ENCODE assay signal across 21 cellular contexts in genomic region chr21:30329203-30329868, GRCh38. TPM values are rescaled to one million over a fixed set of nuclear protein-coding genes. Genes with fewer than 3 reads are reported as not detected.
DNase-seq lines count a peak whose midpoint lies in the region; ATAC-seq and TF ChIP-seq lines count a peak whose summit lies in the region.
"Had no signal": no experiment of that assay in that cellular context is flagged by ENCODE, and none has a peak within 500 bp of the region (broad histone marks: within the 10 kb centered on the region; RNA-seq: fewer than 3 reads in every experiment).

No MANE protein-coding gene starts in this region.

- no peak overlapping the region for H2AFZ ChIP-seq in OCI-LY3 (ENCODE audit: low read depth, low read length)
- H2AFZ ChIP-seq: GM23248 had no signal

- H3K4me1 Mint-ChIP-seq in Caco-2 (ENCODE audit: low read depth, unreplicated experiment) = no peaks in the 10 kb centered on the region

- BruUV-seq in Caco-2 (replicated peaks; lab: Mats Ljungman, UMichigan) = no TSS peak

- CTCF ChIA-PET in Caco-2 (lab: Charles Lee) = no interaction called here

- POLR2A ChIA-PET in Caco-2 (lab: Charles Lee) = no interaction called here

- intact Hi-C loops in Caco-2 (cut with micrococcal nuclease; ENCODE audit: unreplicated experiment) = no loop called here

- no peak overlapping the region for H3K9ac ChIP-seq in OCI-LY3 (ENCODE audit: low read length)
- H3K9ac ChIP-seq: GM23248 had no signal

- H3K9me3 ChIP-seq in OCI-LY3 (ENCODE audit: insufficient read depth, low read length) (no peaks in the 10 kb centered on the region), Caco-2 (no peaks in the 10 kb centered on the region)
- H3K9me3 ChIP-seq: SJCRH30 had no signal

- peaks cover under 1% of the 10 kb centered on the region for H3K27me3 Mint-ChIP-seq in Caco-2 (ENCODE audit: insufficient read depth, unreplicated experiment)

- H3K27ac ChIP-seq in OCI-LY3 (ENCODE audit: low read length) (no peak overlapping the region), epithelial cell of prostate (peak overlapping the region; percentile 8)
- H3K27ac ChIP-seq: GM23248, HL-60, SJCRH30 had no signal

- H3K27ac Mint-ChIP-seq in Caco-2 (ENCODE audit: unreplicated experiment) = no peak overlapping the region
- H3K27ac Mint-ChIP-seq: CD8-positive, alpha-beta T cell had no signal

- H3K36me3 Mint-ChIP-seq in Caco-2 (ENCODE audit: insufficient read depth, unreplicated experiment) = no peaks in the 10 kb centered on the region
- H3K36me3 Mint-ChIP-seq: CD8-positive, alpha-beta T cell had no signal

- 0 out of 2 replicates have a peak overlapping the region, but pooled peaks have one; percentile 22 for H3K4me2 ChIP-seq in OCI-LY3 (ENCODE audit: low read length)

- H3K27me3 ChIP-seq in OCI-LY3 (ENCODE audit: low read depth, low read length) (no peaks in the 10 kb centered on the region), Caco-2 (replicated peaks; ENCODE audit: control insufficient read depth, insufficient read depth, low read length) (no peaks in the 10 kb centered on the region)
- H3K27me3 ChIP-seq: SJCRH30 had no signal

- no peak overlapping the region for H3K4me3 Mint-ChIP-seq in Caco-2 (ENCODE audit: unreplicated experiment)
- H3K4me3 Mint-ChIP-seq: CD8-positive, alpha-beta T cell had no signal

- DNase-seq in Daoy (ENCODE audit: low read depth) = peak; percentile 53
- DNase-seq in astrocyte of the cerebellum (ENCODE audit: low read depth) = peak; percentile 41
- no peak for DNase-seq in epithelial cell of prostate (ENCODE audit: low read depth, low spot score)
- no peak for DNase-seq in activated naive CD4-positive, alpha-beta T cell treated with Interleukin-2 at 50 U/mL for 16 hours
- DNase-seq in Caco-2 = no peak
- no peak for DNase-seq in islet precursor cell
- DNase-seq: CD8-positive, alpha-beta T cell; DMS79; GM23248; NCI-H1048; NCI-H1436 treated with DMSO at 0.1 percent for 48 hours; NCI-H2029 treated with DMSO at 0.1 percent for 48 hours; NCI-H510A; NCI-H774; SJCRH30 had no signal

- H3K36me3 ChIP-seq in OCI-LY3 (replicated peaks; ENCODE audit: low read depth, low read length) (no peaks in the 10 kb centered on the region), Caco-2 (ENCODE audit: control insufficient read depth, insufficient read depth, low read length) (no peaks in the 10 kb centered on the region)
- H3K36me3 ChIP-seq: SJCRH30 had no signal

- H3K9me3 Mint-ChIP-seq in Caco-2 (ENCODE audit: unreplicated experiment) = no peaks in the 10 kb centered on the region

- H3K4me1 ChIP-seq in OCI-LY3 (ENCODE audit: low read length) (peaks cover 5% of the 10 kb centered on the region; the same call in 1 of the 2 replicates), Caco-2 (no peaks in the 10 kb centered on the region)
- H3K4me1 ChIP-seq: SJCRH30 had no signal

- no peak overlapping the region for H3K4me3 ChIP-seq in OCI-LY3 (ENCODE audit: low read length)
- no peak overlapping the region for H3K4me3 ChIP-seq in astrocyte of the cerebellum (ENCODE audit: low read depth, low read length)
- H3K4me3 ChIP-seq in Caco-2 (ENCODE audit: low read depth, low read length) = no peak overlapping the region
- H3K4me3 ChIP-seq: GM23248, K562, SJCRH30 had no signal

- TF ChIP-seq CTCF in OCI-LY3 (IDR thresholded peaks at IDR 0.05; ENCODE audit: low read depth, low read length) (no peak), astrocyte of the cerebellum (IDR thresholded peaks at IDR 0.05; ENCODE audit: low read depth, low read length, missing control alignments) (no peak), Caco-2 (IDR thresholded peaks at IDR 0.05; ENCODE audit: insufficient read depth in 1 of 2, low read depth in 1 of 2, low read length in 1 of 2, severe bottlenecking in 1 of 2, unreplicated experiment in 1 of 2) (no peak)

- H3K79me2 ChIP-seq in OCI-LY3 (ENCODE audit: low read length) = no peaks in the 10 kb centered on the region

- in situ Hi-C loops in astrocyte of the cerebellum (cut with HindIII; ENCODE audit: low sequenced_read_pairs) = no loop called here

- ATAC-seq in HG03565 (IDR thresholded peaks at IDR 0.05; ENCODE audit: unreplicated experiment) = no peak
- ATAC-seq: CD8-positive, alpha-beta T cell; K562 had no signal

- H4K20me1 ChIP-seq in OCI-LY3 (ENCODE audit: insufficient read depth, low read length) = no peaks in the 10 kb centered on the region

RNA-seq across cellular contexts. Expression of gene KRTAP27-1, which starts 8.2 kb away (rescaled TPM):
- total RNA-seq in Daoy (2014; rRNA removed; shearing (Covaris generic)) = not detected in 2 replicates
- not detected in 2 replicates for total RNA-seq in Caco-2 (2022)
- total RNA-seq: A172; CD8-positive, alpha-beta T cell; G401; GM23248; K562; SJCRH30 had no signal

RNA-seq across cellular contexts. Expression of gene KRTAP26-1, which starts 9.2 kb away (rescaled TPM):
- total RNA-seq in Daoy (2014; rRNA removed; shearing (Covaris generic)) = not detected in 2 replicates
- not detected in 2 replicates for total RNA-seq in Caco-2 (2022)
- total RNA-seq: A172; CD8-positive, alpha-beta T cell; G401; GM23248; K562; SJCRH30 had no signal

RNA-seq across cellular contexts. Expression of gene KRTAP23-1, which starts 19.1 kb away (rescaled TPM):
- not detected in 2 replicates for total RNA-seq in Daoy (2014; rRNA removed; shearing (Covaris generic))
- total RNA-seq in Caco-2 (2022) = not detected in 2 replicates
- total RNA-seq: A172; CD8-positive, alpha-beta T cell; G401; GM23248; K562; SJCRH30 had no signal

RNA-seq across cellular contexts. Expression of gene KRTAP25-1, which starts 40.0 kb away (rescaled TPM):
- total RNA-seq in Daoy (2014; rRNA removed; shearing (Covaris generic)) = not detected in 2 replicates
- not detected in 2 replicates for total RNA-seq in Caco-2 (2022)
- total RNA-seq: A172; CD8-positive, alpha-beta T cell; G401; GM23248; K562; SJCRH30 had no signal

RNA-seq across cellular contexts. Expression of gene KRTAP13-2, which starts 42.7 kb away (rescaled TPM):
- not detected in 2 replicates for total RNA-seq in Daoy (2014; rRNA removed; shearing (Covaris generic))
- total RNA-seq in Caco-2 (2022) = not detected in 2 replicates
- total RNA-seq: A172; CD8-positive, alpha-beta T cell; G401; GM23248; K562; SJCRH30 had no signal

Comparison
In these comparisons a context has a peak if more than half of its experiments do, and no peak if none do; other contexts are left out.
1. DNase-seq: peak in Daoy (single experiment) and astrocyte of the cerebellum (single experiment); none in epithelial cell of prostate (single experiment), activated naive CD4-positive, alpha-beta T cell treated with Interleukin-2 at 50 U/mL for 16 hours (single experiment), Caco-2 (0 of 2) and islet precursor cell (single experiment).